2 cellular contexts compared by ENCODE assay signal in genomic region chr2:73907840-73908452, GRCh38.
TF ChIP-seq lines count a peak whose summit lies in the region.

No MANE protein-coding gene starts in this region.

TF ChIP-seq in A549, 52 proteins besides CTCF, POLR2A, EP300 and RAD21:
- TF ChIP-seq REST (IDR thresholded peaks at IDR 0.05) (no peak), KDM1A (IDR thresholded peaks at IDR 0.05; ENCODE audit: low read depth) (no peak), HOXB13 (CRISPR knock-in tag; IDR thresholded peaks at IDR 0.05; ENCODE audit: low read depth) (no peak), HEYL (CRISPR knock-in tag; IDR thresholded peaks at IDR 0.05) (no peak), PBX3 (IDR thresholded peaks at IDR 0.05) (no peak), MAX (IDR thresholded peaks at IDR 0.05) (no peak), CHD4 (IDR thresholded peaks at IDR 0.05; ENCODE audit: borderline replicate concordance) (no peak)

TF ChIP-seq in H1, 55 proteins besides CTCF, POLR2A, EP300 and RAD21 (continued from another document):
- 0 out of 2 replicates have a peak, but pooled peaks have one; percentile 50 for TF ChIP-seq ATF3 (IDR thresholded peaks at IDR 0.05; ENCODE audit: insufficient read depth, low read depth, low read length)
- TF ChIP-seq CHD1 (IDR thresholded peaks at IDR 0.05; ENCODE audit: low read depth, low read length): no peak
- TF ChIP-seq USF2 (IDR thresholded peaks at IDR 0.05; ENCODE audit: low read length): peak; percentile 79
